In the genomic region with DNA sequence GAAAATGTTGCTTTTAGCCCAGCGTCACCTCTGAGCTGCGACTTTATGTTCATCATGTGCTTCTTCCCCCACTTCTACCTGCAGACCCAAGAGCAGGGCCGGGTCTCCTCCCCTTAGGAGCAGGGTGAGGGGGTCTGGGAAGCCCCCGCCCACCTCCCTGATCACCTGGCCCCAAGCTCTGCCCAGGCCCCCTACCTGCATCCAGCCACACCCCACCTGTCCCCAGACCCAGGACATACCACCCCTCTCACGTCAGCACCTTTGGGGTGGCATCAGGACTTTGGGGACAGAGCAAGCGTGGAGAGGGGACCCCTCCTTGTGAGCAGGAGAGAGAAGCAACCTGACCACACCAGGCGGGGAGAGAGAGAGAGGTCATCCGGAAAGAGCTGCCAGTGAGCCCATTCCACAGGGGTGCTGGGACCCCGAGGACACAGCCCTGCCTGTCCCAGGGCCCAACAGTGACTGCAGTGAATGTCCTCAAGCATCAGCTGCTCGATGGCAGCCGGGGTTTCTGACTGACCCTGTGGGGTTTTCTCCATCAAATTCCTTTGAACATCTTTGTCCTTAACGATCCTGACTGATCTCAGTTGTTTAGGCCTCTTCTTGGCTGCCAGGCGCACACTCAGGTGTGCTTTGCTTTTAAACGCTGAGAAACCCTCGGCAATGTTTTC, we compare ENCODE assay signal across 26 cellular contexts. TPM values are rescaled to one million over a fixed set of nuclear protein-coding genes. Genes with fewer than 3 reads are reported as not detected.
DNase-seq lines count a peak whose midpoint lies in the region; ATAC-seq, FAIRE-seq and TF ChIP-seq lines count a peak whose summit lies in the region.
"Had no signal": no experiment of that assay in that cellular context is flagged by ENCODE, and none has a peak within 500 bp of the region (broad histone marks: within the 10 kb centered on the region; RNA-seq: fewer than 3 reads in every experiment).

No MANE protein-coding gene starts in this region.

- DNase-seq in CD8-positive, alpha-beta memory T cell: no peak
- DNase-seq in H1 (ENCODE audit: low read depth in 1 of 2, low spot score in 2 of 2) (no peak), ovary (peak in 1 of 5 donors; percentile 40), NCI-H69 (lab: John Stamatoyannopoulos, UW) (no peak), NCI-H1048 (lab: John Stamatoyannopoulos, UW) (no peak)
- DNase-seq: activated CD4-positive, alpha-beta memory T cell treated with anti-CD3 and anti-CD28 coated beads, Interleukin-2, amount 10 ng/mL, durations not matched to agents 7 days and 5 days; activated CD8-positive, alpha-beta memory T cell treated with anti-CD3 and anti-CD28 coated beads, Interleukin-2, amount 50 U/mL, for 4 hours; activated naive CD4-positive, alpha-beta T cell treated with anti-CD3 and anti-CD28 coated beads for 36 hours; brain microvascular endothelial cell; effector CD8-positive, alpha-beta T cell; hippocampal formation; NCI-H1436; NCI-H2081; NCI-H2227 treated with DMSO at 0.1 percent for 48 hours; NCI-H526 treated with DMSO at 0.1 percent for 48 hours; SHP77 treated with DMSO at 0.1 percent for 48 hours; stimulated activated naive B cell treated with anti-CD40 and anti-IgM and Interleukin-4, amounts not matched to agents 10 μg/mL and 1 μg/mL and 100 μg/mL, for 72 hours; substantia nigra had no signal

- no peak overlapping the region for H3K23ac ChIP-seq in H1 (ENCODE audit: insufficient read length)

- no peak for FAIRE-seq in H1 (lab: Jason Lieb, UNC)
- FAIRE-seq: GM12892, urothelium cell line had no signal

- intact Hi-C loops in ovary (cut with DNase I): loop anchor here in 2 of 4 donors (2.0 to 5.0 kb wide), 2 partner anchors 45 to 60 kb away; no protein-coding TSS in a partner anchor

- peak overlapping the region; percentile 81; the same call in 1 of the 2 replicates for H2BK5ac ChIP-seq in H1 (ENCODE audit: low read depth, low read length)

- no peaks in the 10 kb centered on the region for H3K9me3 Mint-ChIP-seq in CD8-positive, alpha-beta memory T cell
- H3K9me3 Mint-ChIP-seq: activated CD4-positive, alpha-beta memory T cell treated with anti-CD3 and anti-CD28 coated beads, Interleukin-2, amount 10 ng/mL, durations not matched to agents 7 days and 5 days; activated naive CD4-positive, alpha-beta T cell treated with anti-CD3 and anti-CD28 coated beads for 36 hours; activated T-helper 1 cell treated with anti-CD3 and anti-CD28 coated beads, Interleukin-12 subunit alpha, Interleukin-12 subunit beta, Interleukin-2, Interleukin-4 antibody, amounts not matched to agents 30 ng/mL and 10 ng/mL and 1 ng/mL, durations not matched to agents 14 hours and 24 hours and 36 hours; mesothelial cell of epicardium; stimulated activated naive B cell treated with anti-CD40 and anti-IgM and Interleukin-4, amounts not matched to agents 10 μg/mL and 1 μg/mL and 100 μg/mL, for 72 hours; T-helper 2 cell treated with Interferon-gamma antibody and Interleukin-4, amounts not matched to agents 5 μg/mL and 100 μg/mL, for 36 hours had no signal

- H3K4me2 ChIP-seq in H1 (ENCODE audit: insufficient read depth in 1 of 2, low read depth in 2 of 2, low read length in 2 of 2): no peak overlapping the region

- H2BK20ac ChIP-seq in H1 (ENCODE audit: low read length): peak overlapping the region; percentile 90; the same call in 1 of the 2 replicates

- H2AK5ac ChIP-seq in H1 (ENCODE audit: low read depth, low read length): no peak overlapping the region

- no peaks in the 10 kb centered on the region for H3K79me2 ChIP-seq in H1 (ENCODE audit: control insufficient read depth in 1 of 2, insufficient read depth in 2 of 2, low read length in 2 of 2)

- TF ChIP-seq POLR2A in H1 (IDR thresholded peaks at IDR 0.05; ENCODE audit: control extremely low read depth in 1 of 2, low read depth in 2 of 2, low read length in 2 of 2) (no peak), ovary (IDR thresholded peaks at IDR 0.05) (no peak)

- H4K91ac ChIP-seq in H1 (replicated peaks; ENCODE audit: insufficient read length, low read length): no peak overlapping the region

- H4K20me1 ChIP-seq in H1 (replicated peaks in 1 of 2; ENCODE audit: control insufficient read depth in 1 of 2, insufficient read depth in 2 of 2, low read length in 2 of 2): no peaks in the 10 kb centered on the region

- H3K4ac ChIP-seq in H1 (replicated peaks; ENCODE audit: insufficient read length, low read depth, low read length): no peak overlapping the region

- no peaks in the 10 kb centered on the region for H3K4me1 ChIP-seq in CD8-positive, alpha-beta memory T cell (ENCODE audit: insufficient read depth, low read length)
- peaks cover 25% of the 10 kb centered on the region for H3K4me1 ChIP-seq in HUES48 (ENCODE audit: control insufficient read depth, insufficient read depth, low read length)
- peaks cover 7 to 29% (median 17%) of the 10 kb centered on the region in 4 experiments for H3K4me1 ChIP-seq in H1 (replicated peaks in 1 of 4; ENCODE audit: control insufficient read depth in 3 of 4, insufficient read depth in 4 of 4, low read length in 3 of 4)
- peaks cover 27% of the 10 kb centered on the region for H3K4me1 ChIP-seq in ovary (ENCODE audit: insufficient read depth)

- no peak overlapping the region for H3K56ac ChIP-seq in H1 (replicated peaks; ENCODE audit: insufficient read length, low read depth, low read length)

- no peak for ATAC-seq in HG03342 (IDR thresholded peaks at IDR 0.05; ENCODE audit: unreplicated experiment)
- ATAC-seq: HCT116; stimulated activated naive B cell treated with anti-CD40 and anti-IgM and Interleukin-4, amounts not matched to agents 10 μg/mL and 1 μg/mL and 100 μg/mL, for 72 hours had no signal

- H3K27me3 Mint-ChIP-seq in CD8-positive, alpha-beta memory T cell: peaks cover 13 to 20% of the 10 kb centered on the region in 2 donors

- 85% methylated on average over 14 of the region's 15 CpGs; no CpG with 5 or more reads in 1 of the 2 experiments for WGBS in H1 (ENCODE audit: extremely low coverage in 1 of 2, insufficient coverage in 1 of 2, insufficient read length in 1 of 2, insufficient replicate concordance in 2 of 2, low coverage in 1 of 2, low lambda C conversion rate in 2 of 2, missing lambda C conversion rate in 1 of 2), 2 experiments
- 94 to 96% (median 95%) methylated on average over 15 of the region's 15 CpGs for WGBS in ovary, 3 donors

- H3K27ac ChIP-seq in CD8-positive, alpha-beta memory T cell (ENCODE audit: low read depth, low read length): peak overlapping the region; percentile 16
- H3K27ac ChIP-seq in HUES48 (ENCODE audit: low read depth, low read length) (peak overlapping the region; percentile 16), H1 (ENCODE audit: low read depth, low read length) (no peak overlapping the region), ovary (peak overlapping the region; percentile 77 to 97)
- H3K27ac ChIP-seq: brain microvascular endothelial cell had no signal

- no peak overlapping the region for H3K14ac ChIP-seq in H1 (ENCODE audit: insufficient read length)

- TF ChIP-seq RAD21 in H1 (IDR thresholded peaks at IDR 0.05 in 1 of 2, conservative IDR thresholded peaks at IDR 0.05 in 1 of 2; ENCODE audit: low read depth in 2 of 2, low read length in 2 of 2): no peak

- no peaks in the 10 kb centered on the region for H3K79me1 ChIP-seq in H1 (ENCODE audit: low read depth, low read length)

- H2BK120ac ChIP-seq in H1 (replicated peaks; ENCODE audit: low read depth, low read length): no peak overlapping the region

- H3K36me3 Mint-ChIP-seq in CD8-positive, alpha-beta memory T cell: no peaks in the 10 kb centered on the region
- H3K36me3 Mint-ChIP-seq: mesothelial cell of epicardium; stimulated activated naive B cell treated with anti-CD40 and anti-IgM and Interleukin-4, amounts not matched to agents 10 μg/mL and 1 μg/mL and 100 μg/mL, for 72 hours had no signal

- POLR2A ChIA-PET in CD8-positive, alpha-beta memory T cell (lab: Charles Lee): no interaction called here
- POLR2A ChIA-PET in H1 (lab: Charles Lee; ENCODE audit: partially characterized antibody): interaction anchor here (0.6 to 2.3 kb wide), 4 partner anchors 40 to 52 kb away, joined by 3 to 14 read pairs (median 4); no protein-coding TSS in a partner anchor

- no peak for TF ChIP-seq EP300 in H1 (IDR thresholded peaks at IDR 0.05; ENCODE audit: borderline replicate concordance in 1 of 2, low read depth in 2 of 2, low read length in 2 of 2)
- TF ChIP-seq EP300 in ovary (IDR thresholded peaks at IDR 0.05): no peak

- TF ChIP-seq CTCF in H1 (IDR thresholded peaks at IDR 0.05; ENCODE audit: control extremely low read depth in 1 of 3, insufficient read depth in 1 of 3, low read depth in 1 of 3, low read length in 3 of 3): no peak
- no peak for TF ChIP-seq CTCF in ovary (IDR thresholded peaks at IDR 0.05)

- H3K9ac ChIP-seq in HUES48 (ENCODE audit: low read depth, low read length) (no peak overlapping the region), H1 (replicated peaks in 1 of 4; ENCODE audit: extremely low read depth in 1 of 4, low read depth in 3 of 4, low read length in 3 of 4) (no peak overlapping the region)

- no peaks in the 10 kb centered on the region for H3K36me3 ChIP-seq in CD8-positive, alpha-beta memory T cell (ENCODE audit: insufficient read depth, low read length)
- H3K36me3 ChIP-seq in HUES48 (ENCODE audit: control insufficient read depth, insufficient read depth, low read length) (no peaks in the 10 kb centered on the region), H1 (ENCODE audit: control insufficient read depth in 2 of 4, insufficient read depth in 4 of 4, low read length in 3 of 4) (no peaks in the 10 kb centered on the region), ovary (no peaks in the 10 kb centered on the region)
- H3K36me3 ChIP-seq: brain microvascular endothelial cell had no signal

- no peaks in the 10 kb centered on the region for H3K27me3 ChIP-seq in CD8-positive, alpha-beta memory T cell (ENCODE audit: insufficient read depth, low read length, poor library complexity, severe bottlenecking)
- H3K27me3 ChIP-seq in HUES48 (ENCODE audit: control insufficient read depth, insufficient read depth, low read length) (no peaks in the 10 kb centered on the region), H1 (replicated peaks in 1 of 4; ENCODE audit: control insufficient read depth in 3 of 4, extremely low read depth in 1 of 4, insufficient read depth in 3 of 4, low read length in 3 of 4) (no peaks in the 10 kb centered on the region; a peak in 1 of 7 replicates), ovary (no peaks in the 10 kb centered on the region)
- H3K27me3 ChIP-seq: brain microvascular endothelial cell had no signal

- CTCF ChIA-PET in CD8-positive, alpha-beta memory T cell (lab: Charles Lee): no interaction called here
- CTCF ChIA-PET in H1 (lab: Charles Lee; ENCODE audit: partially characterized antibody): interaction anchor here (0.6 to 2.2 kb wide), 15 partner anchors 11 to 413 kb away, joined by 3 to 11 read pairs (median 3); no protein-coding TSS in a partner anchor

- H3K4me3 Mint-ChIP-seq in CD8-positive, alpha-beta memory T cell: no peak overlapping the region
- H3K4me3 Mint-ChIP-seq: activated CD4-positive, alpha-beta memory T cell treated with anti-CD3 and anti-CD28 coated beads, Interleukin-2, amount 10 ng/mL, durations not matched to agents 7 days and 5 days; activated naive CD4-positive, alpha-beta T cell treated with anti-CD3 and anti-CD28 coated beads for 36 hours; activated T-helper 1 cell treated with anti-CD3 and anti-CD28 coated beads, Interleukin-12 subunit alpha, Interleukin-12 subunit beta, Interleukin-2, Interleukin-4 antibody, amounts not matched to agents 30 ng/mL and 10 ng/mL and 1 ng/mL, durations not matched to agents 14 hours and 24 hours and 36 hours; mesothelial cell of epicardium; stimulated activated naive B cell treated with anti-CD40 and anti-IgM and Interleukin-4, amounts not matched to agents 10 μg/mL and 1 μg/mL and 100 μg/mL, for 72 hours; T-helper 2 cell treated with Interferon-gamma antibody and Interleukin-4, amounts not matched to agents 5 μg/mL and 100 μg/mL, for 36 hours had no signal

- peak overlapping the region; percentile 97; the same call in 1 of the 2 replicates for H2BK15ac ChIP-seq in H1 (ENCODE audit: low read length)

- H3K18ac ChIP-seq in H1 (ENCODE audit: extremely low read depth, low read length): peak overlapping the region; percentile 51

- no peak overlapping the region for H4K8ac ChIP-seq in H1 (ENCODE audit: extremely low read depth, insufficient read depth, low read length)

- no peaks in the 10 kb centered on the region for H3K9me3 ChIP-seq in CD8-positive, alpha-beta memory T cell (ENCODE audit: low read length)
- no peaks in the 10 kb centered on the region for H3K9me3 ChIP-seq in HUES48 (ENCODE audit: control insufficient read depth, insufficient read depth, low read length)
- H3K9me3 ChIP-seq in H1 (ENCODE audit: insufficient read depth in 2 of 2, low read depth in 1 of 2, low read length in 1 of 2): no peaks in the 10 kb centered on the region
- H3K9me3 ChIP-seq in ovary: no peaks in the 10 kb centered on the region

- H3K27ac Mint-ChIP-seq in CD8-positive, alpha-beta memory T cell: no peak overlapping the region
- H3K27ac Mint-ChIP-seq: activated CD4-positive, alpha-beta memory T cell treated with anti-CD3 and anti-CD28 coated beads, Interleukin-2, amount 10 ng/mL, durations not matched to agents 7 days and 5 days; activated naive CD4-positive, alpha-beta T cell treated with anti-CD3 and anti-CD28 coated beads for 36 hours; activated T-helper 1 cell treated with anti-CD3 and anti-CD28 coated beads, Interleukin-12 subunit alpha, Interleukin-12 subunit beta, Interleukin-2, Interleukin-4 antibody, amounts not matched to agents 30 ng/mL and 10 ng/mL and 1 ng/mL, durations not matched to agents 14 hours and 24 hours and 36 hours; mesothelial cell of epicardium; stimulated activated naive B cell treated with anti-CD40 and anti-IgM and Interleukin-4, amounts not matched to agents 10 μg/mL and 1 μg/mL and 100 μg/mL, for 72 hours; T-helper 2 cell treated with Interferon-gamma antibody and Interleukin-4, amounts not matched to agents 5 μg/mL and 100 μg/mL, for 36 hours had no signal

- H2AFZ ChIP-seq in H1 (ENCODE audit: low read length): no peak overlapping the region

- H3K4me1 Mint-ChIP-seq in CD8-positive, alpha-beta memory T cell: peaks cover 4 to 7% (median 6%) of the 10 kb centered on the region in 3 donors

- H4K5ac ChIP-seq in H1 (ENCODE audit: insufficient read length, low read depth, low read length): no peak overlapping the region

- no peak overlapping the region for H3K4me3 ChIP-seq in CD8-positive, alpha-beta memory T cell (ENCODE audit: low read length)
- H3K4me3 ChIP-seq in HUES48 (ENCODE audit: low read depth, low read length): no peak overlapping the region
- H3K4me3 ChIP-seq in H1 (ENCODE audit: extremely low read depth in 1 of 4, insufficient read depth in 2 of 4, low read depth in 3 of 4, low read length in 4 of 4): no peak overlapping the region
- H3K4me3 ChIP-seq in ovary: no peak overlapping the region

- no peaks in the 10 kb centered on the region for H3K23me2 ChIP-seq in H1 (ENCODE audit: low read depth, low read length)

- H2BK12ac ChIP-seq in H1 (ENCODE audit: low read depth, low read length): peak overlapping the region; percentile 90

RNA-seq across cellular contexts. Expression of gene COL18A1, which starts 42.8 kb away (rescaled TPM):
- total RNA-seq in CD8-positive, alpha-beta memory T cell: 1 to 10 TPM; 1.9 to 2.2 TPM
- 4.7 TPM for polyA plus RNA-seq in CD8-positive, alpha-beta memory T cell
- 201 and 205 TPM in 2 replicates for total RNA-seq in H1 (2021; fragmentation: NEBNext Ultra II Directional; extraction: Animal tissue kit (Norgen Biotek cat#: 25700))
- polyA plus RNA-seq in H1 (2011; rRNA removed): 145 and 239 TPM in 2 replicates
- polyA plus RNA-seq in H1 (2011; cell fraction: cytosol; rRNA removed): 167 TPM
- polyA plus RNA-seq in H1 (2011; cell fraction: nucleus; rRNA removed): 627 TPM
- polyA plus RNA-seq in H1 (2012, experiment 1 of 2): 80.5 to 132 TPM (median 130 TPM) in 4 replicates
- 88.9 TPM for polyA plus RNA-seq in H1 (2012, experiment 2 of 2)
- polyA plus RNA-seq in H1 (2013, experiment 1 of 2): 269 TPM
- polyA plus RNA-seq in H1 (2013, experiment 2 of 2): 226 TPM
- polyA minus RNA-seq in H1 (2011; rRNA and poly(A)+ RNA removed): 30.9 and 31.7 TPM in 2 replicates
- polyA minus RNA-seq in H1 (2011; cell fraction: cytosol; rRNA and poly(A)+ RNA removed): 90.3 TPM
- 88.2 TPM for polyA minus RNA-seq in H1 (2011; cell fraction: nucleus; rRNA and poly(A)+ RNA removed)
- 100 to 1,000 TPM; 141 to 353 (median 270) TPM for total RNA-seq in ovary
- polyA plus RNA-seq in ovary: 100 to 1,000 TPM in 1 of 2 donors, 10 to 100 TPM in 1; 11.1 to 201 TPM

Comparison
In these comparisons a context has a peak if more than half of its experiments do, and no peak if none do; other contexts are left out.
1. RNA of gene COL18A1, which starts 42.8 kb away (total RNA-seq): 141 to 353 TPM in ovary and 201 to 205 TPM in H1; 1.9 to 2.2 TPM in CD8-positive, alpha-beta memory T cell; every median in the first group is over 10 times any median in the second.